In the genomic region with DNA sequence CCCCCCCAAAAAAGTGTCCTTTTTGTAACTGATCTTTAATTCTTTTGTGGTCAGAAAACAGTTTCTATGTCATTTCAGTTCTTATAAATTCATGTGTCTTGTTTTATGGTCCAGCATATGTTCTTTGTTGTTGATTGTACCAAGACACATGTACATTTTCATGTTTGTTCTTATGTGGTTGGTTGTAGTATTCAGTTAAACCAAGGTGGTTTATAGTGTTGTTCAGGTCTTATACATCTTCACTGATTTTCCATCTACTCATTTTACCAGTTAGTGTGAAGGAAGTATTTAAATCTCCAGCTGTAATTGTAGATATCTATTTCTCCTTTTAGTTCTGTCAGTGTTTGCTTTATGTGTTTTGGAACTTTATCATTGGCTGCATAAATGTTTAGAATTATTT, we compare ENCODE assay signal across 28 cellular contexts.
"Had no signal": no experiment of that assay in that cellular context is flagged by ENCODE, and none has a peak within 500 bp of the region (broad histone marks: within the 10 kb centered on the region; RNA-seq: fewer than 3 reads in every experiment).

No MANE protein-coding gene starts in this region.

- H3K27ac Mint-ChIP-seq: activated CD4-positive, alpha-beta T cell treated with anti-CD3 and anti-CD28 coated beads, Interleukin-2, amount 10 ng/mL, durations not matched to agents 7 days and 5 days; activated CD8-positive, alpha-beta T cell treated with anti-CD3 and anti-CD28 coated beads, Interleukin-2, amount 10 ng/mL, durations not matched to agents 7 days and 5 days; activated naive CD4-positive, alpha-beta T cell treated with anti-CD3 and anti-CD28 coated beads, Interleukin-2, amount 50 U/mL, for 72 hours; brain; immature natural killer cell; neural progenitor cell; progenitor cell of endocrine pancreas had no signal

- H3K4me3 ChIP-seq: colonic mucosa, dorsolateral prefrontal cortex, esophagus muscularis mucosa, hepatocyte, lower lobe of right lung, neural progenitor cell, thyroid gland, upper lobe of right lung had no signal

- FAIRE-seq: frontal cortex had no signal

- ATAC-seq: activated CD4-positive, CD25-positive, alpha-beta regulatory T cell treated with anti-CD3 and anti-CD28 coated beads, Interleukin-2, amount 50 U/mL, for 24 hours; activated CD8-positive, alpha-beta T cell treated with anti-CD3 and anti-CD28 coated beads, Interleukin-2, amount 10 ng/mL, durations not matched to agents 7 days and 5 days; left lobe of liver; lower lobe of right lung; naive thymus-derived CD8-positive, alpha-beta T cell; upper lobe of right lung had no signal

- H3K9ac ChIP-seq: neural progenitor cell had no signal

- H3K4me1 ChIP-seq: colonic mucosa, neural progenitor cell had no signal

- H3K9me3 ChIP-seq: colonic mucosa, thyroid gland had no signal

- DNase-seq: activated CD4-positive, alpha-beta T cell treated with anti-CD3 and anti-CD28 coated beads, Interleukin-2, amount 10 ng/mL, durations not matched to agents 7 days and 5 days; activated CD8-positive, alpha-beta T cell treated with anti-CD3 and anti-CD28 coated beads, Interleukin-2, amount 10 ng/mL, durations not matched to agents 7 days and 5 days; aorta; central memory CD4-positive, alpha-beta T cell; colonic mucosa; dorsolateral prefrontal cortex; glutamatergic neuron; immature natural killer cell; lower lobe of right lung; naive thymus-derived CD8-positive, alpha-beta T cell; retina; stimulated activated CD4-positive, alpha-beta T cell treated with anti-CD3 and anti-CD28 coated beads, Interleukin-2, amount 100 ng/mL, for 48 hours; stimulated activated CD8-positive, alpha-beta memory T cell treated with anti-CD3 and anti-CD28 coated beads, Interleukin-4, amount 100 ng/mL, for 48 hours; stimulated activated naive CD4-positive, alpha-beta T cell; substantia nigra; T-helper 1 cell; T-helper 9 cell; thyroid gland; upper lobe of right lung had no signal

- H3K27me3 Mint-ChIP-seq: activated CD4-positive, alpha-beta T cell treated with anti-CD3 and anti-CD28 coated beads, Interleukin-2, amount 10 ng/mL, durations not matched to agents 7 days and 5 days; naive thymus-derived CD8-positive, alpha-beta T cell; progenitor cell of endocrine pancreas had no signal

- H3K4me3 Mint-ChIP-seq: activated CD4-positive, alpha-beta T cell treated with anti-CD3 and anti-CD28 coated beads, Interleukin-2, amount 10 ng/mL, durations not matched to agents 7 days and 5 days; activated CD8-positive, alpha-beta T cell treated with anti-CD3 and anti-CD28 coated beads, Interleukin-2, amount 10 ng/mL, durations not matched to agents 7 days and 5 days; brain; immature natural killer cell; neural progenitor cell had no signal

- H3K36me3 ChIP-seq: colonic mucosa, esophagus muscularis mucosa, lower lobe of right lung, thyroid gland, upper lobe of right lung had no signal

- H3K4me2 ChIP-seq: hepatocyte, neural progenitor cell had no signal

- H3K4me1 Mint-ChIP-seq: brain, neural progenitor cell had no signal

- H2AFZ ChIP-seq: hepatocyte, neural progenitor cell had no signal

- H3K27me3 ChIP-seq: colonic mucosa, dorsolateral prefrontal cortex, esophagus muscularis mucosa, hepatocyte, neural progenitor cell, thyroid gland, upper lobe of right lung had no signal
